7 cellular contexts compared by ENCODE assay signal in the genomic region with DNA sequence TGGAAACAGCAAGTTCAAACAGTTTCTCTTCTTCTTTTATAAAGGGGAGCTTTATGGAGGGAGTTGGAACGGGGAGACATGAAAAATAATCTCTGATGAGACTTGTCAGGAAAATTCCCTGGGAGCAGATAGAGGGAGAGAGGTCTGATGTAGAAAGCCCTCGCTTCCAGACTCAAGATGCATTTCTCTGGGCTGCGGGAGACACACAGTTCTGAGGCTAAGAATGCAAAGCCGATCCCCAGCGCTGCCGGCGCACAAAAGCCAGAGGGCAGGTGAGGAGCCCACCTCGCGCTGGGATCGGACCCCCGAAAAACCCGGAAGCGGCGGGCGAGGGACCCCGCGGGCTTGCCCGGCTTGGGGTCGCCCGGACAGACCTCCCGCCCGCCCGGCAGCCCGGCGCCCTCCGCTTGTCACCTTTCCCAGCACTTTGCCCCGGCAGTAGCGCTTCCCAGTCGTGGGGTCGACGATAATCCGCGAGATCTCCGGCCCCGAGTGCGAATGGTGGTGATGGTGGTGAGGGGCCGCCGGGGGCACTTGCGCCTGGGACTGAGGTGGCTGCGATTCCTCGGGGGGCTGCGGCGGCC. TPM values are rescaled to one million over a fixed set of nuclear protein-coding genes. Genes with fewer than 3 reads are reported as not detected.
DNase-seq lines count a peak whose midpoint lies in the region; ATAC-seq and TF ChIP-seq lines count a peak whose summit lies in the region.

No MANE protein-coding gene starts in this region.

- H3K4me3 Mint-ChIP-seq in endothelial cell (ENCODE audit: unreplicated experiment), result peak overlapping the region; percentile 100

- H3K27ac ChIP-seq in VCaP (peak overlapping the region; percentile 84), upper lobe of right lung (peak overlapping the region; percentile 96)

- H3K4me1 ChIP-seq in mucosa of descending colon (ENCODE audit: low read depth) (peaks cover 9% of the 10 kb centered on the region), upper lobe of right lung (peaks cover 5% of the 10 kb centered on the region)

- H3K36me3 ChIP-seq in mucosa of descending colon (ENCODE audit: low read depth) (no peaks in the 10 kb centered on the region), upper lobe of right lung (peaks cover 35% of the 10 kb centered on the region)

- peak overlapping the region; percentile 92 for H3K27ac Mint-ChIP-seq in endothelial cell (ENCODE audit: unreplicated experiment)

- TF ChIP-seq CTCF in GM12875 (IDR thresholded peaks at IDR 0.05; ENCODE audit: borderline replicate concordance, insufficient read depth, low read depth, low read length) (no peak), VCaP (conservative IDR thresholded peaks at IDR 0.05) (no peak), endothelial cell (IDR thresholded peaks at IDR 0.05; ENCODE audit: unreplicated experiment) (no peak), mucosa of descending colon (IDR thresholded peaks at IDR 0.05) (no peak), upper lobe of right lung (IDR thresholded peaks at IDR 0.05) (no peak)

- intact Hi-C loops in mucosa of descending colon (cut with DNase I, micrococcal nuclease), result loop anchor here (5.0 to 10.0 kb wide), 2 partner anchors 667 to 675 kb away; no protein-coding TSS in a partner anchor
- intact Hi-C loops in upper lobe of right lung (cut with DNase I), result loop anchor here (5.0 kb wide), 1 partner anchor 572 kb away; no protein-coding TSS in a partner anchor

- peaks cover 46% of the 10 kb centered on the region for H3K4me1 Mint-ChIP-seq in endothelial cell (ENCODE audit: unreplicated experiment)

- no peaks in the 10 kb centered on the region for H3K27me3 Mint-ChIP-seq in endothelial cell (ENCODE audit: unreplicated experiment)

- peaks cover 50% of the 10 kb centered on the region for H3K36me3 Mint-ChIP-seq in endothelial cell (ENCODE audit: low read depth, unreplicated experiment)

- H3K9me3 ChIP-seq in mucosa of descending colon (no peaks in the 10 kb centered on the region), upper lobe of right lung (no peaks in the 10 kb centered on the region)

- H3K4me3 ChIP-seq in GM12875 (ENCODE audit: low read depth, low read length) (peak overlapping the region; percentile 45), mucosa of descending colon (peak overlapping the region; percentile 74), upper lobe of right lung (peak overlapping the region; percentile 80)

- ATAC-seq in HG03159 (IDR thresholded peaks at IDR 0.05; ENCODE audit: unreplicated experiment), result peak; percentile 1
- ATAC-seq in mucosa of descending colon, result peak; percentile 10
- peak; percentile 0 for ATAC-seq in upper lobe of right lung

- no peaks in the 10 kb centered on the region for H3K27me3 ChIP-seq in upper lobe of right lung

- DNase-seq in endothelial cell (ENCODE audit: low spot score) (no peak), mucosa of descending colon (peak in 2 of 3 donors; percentile 46 to 67), upper lobe of right lung (no peak), DMS153 (lab: John Stamatoyannopoulos, UW) (no peak)

- H3K9me3 Mint-ChIP-seq in endothelial cell (ENCODE audit: unreplicated experiment), result no peaks in the 10 kb centered on the region

RNA-seq across cellular contexts. Expression of a gene that starts 0.5 kb away (rescaled TPM):
- 572 TPM for total RNA-seq in endothelial cell (ENCODE audit: unreplicated experiment)
- 10 to 100 TPM; 13.0 to 24.7 (median 14.5) TPM for total RNA-seq in mucosa of descending colon
- total RNA-seq in upper lobe of right lung, result 41.1 TPM

RNA-seq across cellular contexts. Expression of a gene that starts 31.9 kb away (rescaled TPM):
- total RNA-seq in endothelial cell (ENCODE audit: unreplicated experiment), result 1.4 TPM
- under 1 TPM; 0.17 to 0.98 (median 0.43) TPM for total RNA-seq in mucosa of descending colon
- total RNA-seq in upper lobe of right lung, result 5.2 TPM

Comparison
In these comparisons a context has a peak if more than half of its experiments do, and no peak if none do; other contexts are left out.
1. DNase-seq: peak in mucosa of descending colon (2 of 3); none in endothelial cell (single experiment), upper lobe of right lung (single experiment) and DMS153 (single experiment).
2. RNA of a gene that starts 0.5 kb away (total RNA-seq): 572 TPM in endothelial cell (single experiment); 41.1 TPM in upper lobe of right lung (single experiment) and 13.0 to 24.7 TPM in mucosa of descending colon; every median in the first group is over 10 times any median in the second.
3. Peak in every context shown above with its lines, with median percentiles within 50 percentile points of each other: H3K4me3 ChIP-seq and ATAC-seq.